23 cellular contexts compared by ENCODE assay signal in genomic region chr3:126118591-126118990, GRCh38. TPM values are rescaled to one million over a fixed set of nuclear protein-coding genes. Genes with fewer than 3 reads are reported as not detected.
DNase-seq lines count a peak whose midpoint lies in the region; ATAC-seq and TF ChIP-seq lines count a peak whose summit lies in the region.
"Had no signal": no experiment of that assay in that cellular context is flagged by ENCODE, and none has a peak within 500 bp of the region (broad histone marks: within the 10 kb centered on the region; RNA-seq: fewer than 3 reads in every experiment).

No MANE protein-coding gene starts in this region.

- intact Hi-C loops in left ventricle myocardium inferior (cut with micrococcal nuclease) (no loop called here), left ventricle myocardium superior (cut with micrococcal nuclease) (no loop called here), upper lobe of right lung (cut with DNase I) (no loop called here)

- no peak overlapping the region for H3K27ac ChIP-seq in left ventricle myocardium inferior (replicated peaks)
- H3K27ac ChIP-seq in coronary artery: no peak overlapping the region
- no peak overlapping the region for H3K27ac ChIP-seq in upper lobe of right lung
- H3K27ac ChIP-seq: BLaER1, ovary, SJCRH30 had no signal

- no peaks in the 10 kb centered on the region for H3K27me3 Mint-ChIP-seq in progenitor cell of endocrine pancreas

- H3K4me3 ChIP-seq in left ventricle myocardium inferior: no peak overlapping the region
- no peak overlapping the region for H3K4me3 ChIP-seq in coronary artery
- H3K4me3 ChIP-seq in upper lobe of right lung: no peak overlapping the region
- H3K4me3 ChIP-seq: BLaER1, ovary, SJCRH30 had no signal

- H3K27me3 ChIP-seq in left ventricle myocardium inferior (ENCODE audit: low read depth) (no peaks in the 10 kb centered on the region), upper lobe of right lung (no peaks in the 10 kb centered on the region)
- H3K27me3 ChIP-seq: BLaER1, ovary, SJCRH30 had no signal

- ATAC-seq in left ventricle myocardium superior (no peak), upper lobe of right lung (peak; percentile 16)
- ATAC-seq: activated T-helper 17 cell treated with anti-CD3 and anti-CD28 coated beads, Interleukin-2, amount 50 U/mL, for 72 hours; T-cell had no signal

- H3K27ac Mint-ChIP-seq in progenitor cell of endocrine pancreas: no peak overlapping the region
- H3K27ac Mint-ChIP-seq: activated naive CD8-positive, alpha-beta T cell treated with anti-CD3 and anti-CD28 coated beads for 36 hours; activated T-helper 17 cell treated with anti-CD3 and anti-CD28 coated beads, Interleukin-2, amount 50 U/mL, for 72 hours; naive B cell; T-cell had no signal

- H3K4me1 Mint-ChIP-seq in progenitor cell of endocrine pancreas (ENCODE audit: low read depth): no peaks in the 10 kb centered on the region
- H3K4me1 Mint-ChIP-seq: activated naive CD8-positive, alpha-beta T cell treated with anti-CD3 and anti-CD28 coated beads for 36 hours; activated T-helper 17 cell treated with anti-CD3 and anti-CD28 coated beads, Interleukin-2, amount 50 U/mL, for 72 hours; central memory CD8-positive, alpha-beta T cell; naive B cell; T-cell had no signal

- H3K36me3 Mint-ChIP-seq in progenitor cell of endocrine pancreas (ENCODE audit: insufficient read depth): no peaks in the 10 kb centered on the region
- H3K36me3 Mint-ChIP-seq: activated naive CD8-positive, alpha-beta T cell treated with anti-CD3 and anti-CD28 coated beads for 36 hours; naive B cell; T-cell had no signal

- no peaks in the 10 kb centered on the region for H3K9me3 Mint-ChIP-seq in progenitor cell of endocrine pancreas (ENCODE audit: low read depth)
- H3K9me3 Mint-ChIP-seq: activated naive CD8-positive, alpha-beta T cell treated with anti-CD3 and anti-CD28 coated beads for 36 hours; activated T-helper 17 cell treated with anti-CD3 and anti-CD28 coated beads, Interleukin-2, amount 50 U/mL, for 72 hours; central memory CD8-positive, alpha-beta T cell; T-cell had no signal

- H3K4me3 Mint-ChIP-seq in progenitor cell of endocrine pancreas (ENCODE audit: low read depth): no peak overlapping the region
- H3K4me3 Mint-ChIP-seq: activated naive CD8-positive, alpha-beta T cell treated with anti-CD3 and anti-CD28 coated beads for 36 hours; activated T-helper 17 cell treated with anti-CD3 and anti-CD28 coated beads, Interleukin-2, amount 50 U/mL, for 72 hours; central memory CD8-positive, alpha-beta T cell; naive B cell; T-cell had no signal

- no peaks in the 10 kb centered on the region for H3K4me1 ChIP-seq in left ventricle myocardium inferior
- H3K4me1 ChIP-seq in upper lobe of right lung: no peaks in the 10 kb centered on the region
- H3K4me1 ChIP-seq: BLaER1, SJCRH30 had no signal

- TF ChIP-seq CTCF in left ventricle myocardium inferior (IDR thresholded peaks at IDR 0.05; ENCODE audit: borderline replicate concordance) (no peak), coronary artery (IDR thresholded peaks at IDR 0.05) (no peak), progenitor cell of endocrine pancreas (IDR thresholded peaks at IDR 0.05; ENCODE audit: unreplicated experiment) (no peak), upper lobe of right lung (IDR thresholded peaks at IDR 0.05) (no peak)

- H3K9me3 ChIP-seq in left ventricle myocardium inferior (replicated peaks) (no peaks in the 10 kb centered on the region), upper lobe of right lung (no peaks in the 10 kb centered on the region)
- H3K9me3 ChIP-seq: BLaER1, ovary, SJCRH30 had no signal

- H3K36me3 ChIP-seq in left ventricle myocardium inferior (no peaks in the 10 kb centered on the region), upper lobe of right lung (no peaks in the 10 kb centered on the region)
- H3K36me3 ChIP-seq: BLaER1, ovary, SJCRH30 had no signal

- peak; percentile 5 for DNase-seq in left ventricle myocardium inferior
- no peak for DNase-seq in left ventricle myocardium superior
- DNase-seq in coronary artery (ENCODE audit: low spot score): peak; percentile 49
- peak; percentile 6 for DNase-seq in progenitor cell of endocrine pancreas (ENCODE audit: low spot score, unreplicated experiment)
- peak; percentile 46 for DNase-seq in upper lobe of right lung
- no peak for DNase-seq in Kasumi-1 (lab: John Stamatoyannopoulos, UW)
- no peak for DNase-seq in AML-193 (lab: John Stamatoyannopoulos, UW)
- no peak for DNase-seq in NOMO-1 treated with dmso at 0.1 percent for 144 hours (lab: John Stamatoyannopoulos, UW; ENCODE audit: unreplicated experiment)
- DNase-seq: ACHN; activated naive CD8-positive, alpha-beta T cell treated with anti-CD3 and anti-CD28 coated beads for 36 hours; COR-L47; DND-41; effector CD4-positive, alpha-beta T cell; GOT3; naive B cell; NCI-H2107; NCI-H524 had no signal

RNA-seq across cellular contexts. Expression of gene SLC41A3, which starts 34.7 kb away (rescaled TPM):
- total RNA-seq in left ventricle myocardium inferior: 30.2 TPM
- total RNA-seq in left ventricle myocardium superior: 35.4 TPM
- total RNA-seq in progenitor cell of endocrine pancreas: 51.1 and 62.4 TPM in 2 replicates
- total RNA-seq in upper lobe of right lung: 30.8 TPM

Comparison
In these comparisons a context has a peak if more than half of its experiments do, and no peak if none do; other contexts are left out.
1. DNase-seq: peak in left ventricle myocardium inferior (single experiment), coronary artery (single experiment), progenitor cell of endocrine pancreas (single experiment) and upper lobe of right lung (single experiment); none in left ventricle myocardium superior (single experiment), Kasumi-1 (0 of 2), AML-193 (0 of 2) and NOMO-1 treated with dmso at 0.1 percent for 144 hours (single experiment).